Comparison of ENCODE assay signal across 9 cellular contexts in the genomic region with DNA sequence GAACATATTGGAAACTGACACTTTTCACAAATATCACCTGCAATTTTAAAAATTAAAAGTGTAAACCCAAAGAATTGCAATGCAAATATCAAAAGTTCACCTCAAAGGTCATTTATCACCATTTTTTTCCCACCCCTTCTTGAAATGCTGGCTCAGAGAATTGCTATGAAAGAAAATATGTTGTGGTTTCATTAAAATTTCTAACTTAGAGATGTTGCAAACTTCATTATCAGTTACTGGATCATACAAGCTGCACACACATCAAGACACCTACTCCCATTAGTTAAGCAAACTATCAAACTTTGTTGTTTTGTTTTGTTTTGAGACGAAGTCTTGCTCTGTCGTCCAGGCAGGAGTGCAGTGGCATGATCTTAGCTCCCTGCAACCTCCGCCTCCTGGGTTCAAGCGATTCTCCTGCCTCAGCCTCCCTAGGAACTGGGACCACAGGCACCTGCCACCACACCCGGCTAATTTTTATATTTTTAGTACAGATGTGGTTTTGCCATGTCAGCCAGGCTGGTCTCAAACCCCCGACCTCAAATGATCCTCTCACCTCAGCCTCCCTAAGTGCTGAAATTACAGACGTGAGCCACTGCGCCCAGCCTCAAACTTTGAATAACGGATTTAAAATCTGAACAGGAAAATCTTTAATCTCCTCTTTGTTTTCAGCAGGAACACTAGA. TPM values are rescaled to one million over a fixed set of nuclear protein-coding genes. Genes with fewer than 3 reads are reported as not detected.
DNase-seq lines count a peak whose midpoint lies in the region; FAIRE-seq and TF ChIP-seq lines count a peak whose summit lies in the region.
"Had no signal": no experiment of that assay in that cellular context is flagged by ENCODE, and none has a peak within 500 bp of the region (broad histone marks: within the 10 kb centered on the region; RNA-seq: fewer than 3 reads in every experiment).

No MANE protein-coding gene starts in this region.

- H3K36me3 Mint-ChIP-seq in CD14-positive monocyte = peaks cover 3 to 4% of the 10 kb centered on the region in 2 donors
- peaks cover 30% of the 10 kb centered on the region for H3K36me3 Mint-ChIP-seq in activated naive CD8-positive, alpha-beta T cell treated with anti-CD3 and anti-CD28 coated beads for 36 hours

- intact Hi-C loops in CD14-positive monocyte (cut with micrococcal nuclease) = no loop called here
- intact Hi-C loops in prostate gland (cut with DNase I) = no loop called here

- no peak for FAIRE-seq in GM12892 (lab: Jason Lieb, UNC)

- no peak for DNase-seq in CD14-positive monocyte (ENCODE audit: low spot score)
- no peak for DNase-seq in activated naive CD8-positive, alpha-beta T cell treated with anti-CD3 and anti-CD28 coated beads for 36 hours
- DNase-seq in NCI-H2196 treated with DMSO at 0.1 percent for 48 hours (lab: John Stamatoyannopoulos, UW; ENCODE audit: unreplicated experiment) = no peak
- no peak for DNase-seq in prostate gland (ENCODE audit: low spot score)
- no peak for DNase-seq in GM12892 (ENCODE audit: insufficient read length)
- DNase-seq in activated CD8-positive, alpha-beta memory T cell treated with anti-CD3 and anti-CD28 coated beads, Interleukin-2, amount 50 U/mL, for 4 hours = no peak
- DNase-seq: stimulated activated CD4-positive, alpha-beta T cell treated with anti-CD3 and anti-CD28 coated beads, Interleukin-4, amount 100 ng/mL, for 4 hours had no signal

- peaks cover 52% of the 10 kb centered on the region for H3K4me1 Mint-ChIP-seq in CD14-positive monocyte
- H3K4me1 Mint-ChIP-seq in activated naive CD8-positive, alpha-beta T cell treated with anti-CD3 and anti-CD28 coated beads for 36 hours = peaks cover 45% of the 10 kb centered on the region

- H3K27me3 Mint-ChIP-seq in CD14-positive monocyte (ENCODE audit: low read depth in 3 of 3) = no peaks in the 10 kb centered on the region
- no peaks in the 10 kb centered on the region for H3K27me3 Mint-ChIP-seq in activated naive CD8-positive, alpha-beta T cell treated with anti-CD3 and anti-CD28 coated beads for 36 hours

- H3K9me3 Mint-ChIP-seq in CD14-positive monocyte = peaks cover 0 to 2% (median 0%) of the 10 kb centered on the region in 7 donors
- H3K9me3 Mint-ChIP-seq in activated naive CD8-positive, alpha-beta T cell treated with anti-CD3 and anti-CD28 coated beads for 36 hours = no peaks in the 10 kb centered on the region

- H3K4me3 Mint-ChIP-seq in CD14-positive monocyte = peak overlapping the region; percentile 71 to 86
- H3K4me3 Mint-ChIP-seq in activated naive CD8-positive, alpha-beta T cell treated with anti-CD3 and anti-CD28 coated beads for 36 hours = no peak overlapping the region

- H3K4me3 ChIP-seq in KMS-11 (IDR thresholded peaks at IDR 0.05; ENCODE audit: insufficient read depth, low read depth, low read length) = no peak overlapping the region
- H3K4me3 ChIP-seq in muscle layer of duodenum (ENCODE audit: low read depth in 1 of 2, low read length in 2 of 2) = peak overlapping the region; percentile 29 to 31
- H3K4me3 ChIP-seq in prostate gland = peak overlapping the region in 1 of 2 donors; percentile 3

- WGBS in prostate gland = 84% methylated on average over 9 of the region's 9 CpGs

- H3K27ac Mint-ChIP-seq in CD14-positive monocyte = peak overlapping the region; percentile 77 to 93 (median 88)
- peak overlapping the region; percentile 19 for H3K27ac Mint-ChIP-seq in activated naive CD8-positive, alpha-beta T cell treated with anti-CD3 and anti-CD28 coated beads for 36 hours

- no peak overlapping the region for H3K9ac ChIP-seq in KMS-11

- H2AFZ ChIP-seq in KMS-11 (ENCODE audit: low read depth) = no peak overlapping the region

- TF ChIP-seq POLR2A in prostate gland (IDR thresholded peaks at IDR 0.05) = no peak
- no peak for TF ChIP-seq POLR2A in GM12892 (IDR thresholded peaks at IDR 0.05; ENCODE audit: low read depth, low read length)

- H3K4me1 ChIP-seq in KMS-11 (ENCODE audit: low read depth, poor library complexity, severe bottlenecking) (peaks cover 20% of the 10 kb centered on the region), muscle layer of duodenum (ENCODE audit: control insufficient read depth in 1 of 2, insufficient read depth in 2 of 2, low read length in 2 of 2) (peaks cover 7 to 12% of the 10 kb centered on the region in 2 donors), prostate gland (replicated peaks) (peaks cover 2% of the 10 kb centered on the region)

- peak overlapping the region; percentile 7; the same call in 1 of the 2 replicates for H3K4me2 ChIP-seq in KMS-11

- H3K27me3 ChIP-seq in KMS-11 (ENCODE audit: insufficient read depth, low read depth) (no peaks in the 10 kb centered on the region), muscle layer of duodenum (ENCODE audit: low read depth, low read length) (no peaks in the 10 kb centered on the region), prostate gland (replicated peaks; ENCODE audit: insufficient read depth) (no peaks in the 10 kb centered on the region)

- no peak for TF ChIP-seq CTCF in CD14-positive monocyte (IDR thresholded peaks at IDR 0.05)
- no peak for TF ChIP-seq CTCF in KMS-11 (conservative IDR thresholded peaks at IDR 0.05; ENCODE audit: low read depth, low read length)
- TF ChIP-seq CTCF in prostate gland (IDR thresholded peaks at IDR 0.05) = no peak

- H3K27ac ChIP-seq in KMS-11 (no peak overlapping the region), muscle layer of duodenum (ENCODE audit: low read length) (peak overlapping the region; percentile 25), prostate gland (peak overlapping the region in 1 of 2 donors; percentile 72)

- H4K20me1 ChIP-seq in KMS-11 (ENCODE audit: insufficient read depth) = no peaks in the 10 kb centered on the region

- H3K9me3 ChIP-seq in muscle layer of duodenum (ENCODE audit: control insufficient read depth in 1 of 2, low read length in 2 of 2) = no peaks in the 10 kb centered on the region
- no peaks in the 10 kb centered on the region for H3K9me3 ChIP-seq in prostate gland

- H3K36me3 ChIP-seq in KMS-11 (ENCODE audit: insufficient read depth) (no peaks in the 10 kb centered on the region), muscle layer of duodenum (ENCODE audit: control insufficient read depth in 1 of 2, insufficient read depth in 2 of 2, low read length in 2 of 2) (no peaks in the 10 kb centered on the region), prostate gland (no peaks in the 10 kb centered on the region)

- H3K79me2 ChIP-seq in KMS-11 (ENCODE audit: insufficient read depth, low read depth) = no peaks in the 10 kb centered on the region

RNA-seq across cellular contexts. Expression of a gene that starts 37.0 kb away (rescaled TPM):
- 1 to 10 TPM; 1.2 to 2.6 TPM for polyA plus RNA-seq in CD14-positive monocyte
- total RNA-seq in activated naive CD8-positive, alpha-beta T cell treated with anti-CD3 and anti-CD28 coated beads for 36 hours = 10 to 100 TPM; 27.0 to 27.1 TPM
- total RNA-seq in prostate gland = 10 to 100 TPM; 32.2 to 54.7 TPM
- polyA plus RNA-seq in GM12892 (2012; ENCODE audit: missing spikeins) = 0.08 TPM
